ENCODE assay signal across 2 cellular contexts in the genomic region with DNA sequence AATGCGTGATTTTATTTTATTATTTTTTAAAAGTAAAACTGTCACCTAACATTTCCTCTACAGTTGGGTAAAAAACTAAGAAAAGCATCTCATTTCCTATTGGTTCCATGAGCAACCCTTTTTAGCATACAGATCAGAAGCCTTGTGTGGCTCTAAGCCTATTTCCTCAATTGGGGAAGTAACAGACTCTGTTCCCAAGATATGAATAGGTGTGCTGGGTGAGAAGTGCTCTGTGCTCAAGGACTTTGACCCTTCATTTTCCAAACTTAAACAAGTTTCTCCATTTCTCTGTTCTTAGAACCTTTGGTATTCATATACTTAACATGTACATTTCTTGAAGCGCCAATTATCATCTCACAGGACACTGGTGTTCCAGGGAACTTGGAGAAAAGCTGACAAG.
TF ChIP-seq lines count a peak whose summit lies in the region.

No MANE protein-coding gene starts in this region.

TF ChIP-seq in SK-N-SH, 30 proteins besides CTCF, POLR2A, EP300 and RAD21:
- no peak for TF ChIP-seq PBX3 (IDR thresholded peaks at IDR 0.05)
- no peak for TF ChIP-seq USF2 (IDR thresholded peaks at IDR 0.05; ENCODE audit: borderline replicate concordance, low read depth, low read length)
- no peak for TF ChIP-seq TCF12 (IDR thresholded peaks at IDR 0.05)
- no peak for TF ChIP-seq ZBTB33 (IDR thresholded peaks at IDR 0.05; ENCODE audit: borderline replicate concordance, low read depth)
- no peak for TF ChIP-seq FOXM1 (IDR thresholded peaks at IDR 0.05; ENCODE audit: low read depth)
- TF ChIP-seq NFIC (IDR thresholded peaks at IDR 0.05; ENCODE audit: borderline replicate concordance) = no peak

TF ChIP-seq in SK-N-SH treated with all-trans-retinoic acid at 6 μM for 48 hours, 23 proteins besides CTCF, POLR2A, EP300 and RAD21:
- TF ChIP-seq, protein P1, sequence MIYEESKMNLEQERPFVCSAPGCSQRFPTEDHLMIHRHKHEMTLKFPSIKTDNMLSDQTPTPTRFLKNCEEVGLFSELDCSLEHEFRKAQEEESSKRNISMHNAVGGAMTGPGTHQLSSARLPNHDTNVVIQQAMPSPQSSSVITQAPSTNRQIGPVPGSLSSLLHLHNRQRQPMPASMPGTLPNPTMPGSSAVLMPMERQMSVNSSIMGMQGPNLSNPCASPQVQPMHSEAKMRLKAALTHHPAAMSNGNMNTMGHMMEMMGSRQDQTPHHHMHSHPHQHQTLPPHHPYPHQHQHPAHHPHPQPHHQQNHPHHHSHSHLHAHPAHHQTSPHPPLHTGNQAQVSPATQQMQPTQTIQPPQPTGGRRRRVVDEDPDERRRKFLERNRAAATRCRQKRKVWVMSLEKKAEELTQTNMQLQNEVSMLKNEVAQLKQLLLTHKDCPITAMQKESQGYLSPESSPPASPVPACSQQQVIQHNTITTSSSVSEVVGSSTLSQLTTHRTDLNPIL (CRISPR knock-in tag; IDR thresholded peaks at IDR 0.05; ENCODE audit: low read depth) = no peak
- TF ChIP-seq ZFP30 (CRISPR knock-in tag; IDR thresholded peaks at IDR 0.05) (no peak), ZC3H10 (CRISPR knock-in tag; IDR thresholded peaks at IDR 0.05) (no peak), SNAI2 (CRISPR knock-in tag; IDR thresholded peaks at IDR 0.05) (no peak), BACH2 (CRISPR knock-in tag; IDR thresholded peaks at IDR 0.05; ENCODE audit: borderline replicate concordance) (no peak)
- TF ChIP-seq, protein P2, sequence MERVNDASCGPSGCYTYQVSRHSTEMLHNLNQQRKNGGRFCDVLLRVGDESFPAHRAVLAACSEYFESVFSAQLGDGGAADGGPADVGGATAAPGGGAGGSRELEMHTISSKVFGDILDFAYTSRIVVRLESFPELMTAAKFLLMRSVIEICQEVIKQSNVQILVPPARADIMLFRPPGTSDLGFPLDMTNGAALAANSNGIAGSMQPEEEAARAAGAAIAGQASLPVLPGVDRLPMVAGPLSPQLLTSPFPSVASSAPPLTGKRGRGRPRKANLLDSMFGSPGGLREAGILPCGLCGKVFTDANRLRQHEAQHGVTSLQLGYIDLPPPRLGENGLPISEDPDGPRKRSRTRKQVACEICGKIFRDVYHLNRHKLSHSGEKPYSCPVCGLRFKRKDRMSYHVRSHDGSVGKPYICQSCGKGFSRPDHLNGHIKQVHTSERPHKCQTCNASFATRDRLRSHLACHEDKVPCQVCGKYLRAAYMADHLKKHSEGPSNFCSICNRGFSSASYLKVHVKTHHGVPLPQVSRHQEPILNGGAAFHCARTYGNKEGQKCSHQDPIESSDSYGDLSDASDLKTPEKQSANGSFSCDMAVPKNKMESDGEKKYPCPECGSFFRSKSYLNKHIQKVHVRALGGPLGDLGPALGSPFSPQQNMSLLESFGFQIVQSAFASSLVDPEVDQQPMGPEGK (CRISPR knock-in tag; IDR thresholded peaks at IDR 0.05; ENCODE audit: borderline replicate concordance) = no peak
